14 cellular contexts compared by ENCODE assay signal in the genomic region with DNA sequence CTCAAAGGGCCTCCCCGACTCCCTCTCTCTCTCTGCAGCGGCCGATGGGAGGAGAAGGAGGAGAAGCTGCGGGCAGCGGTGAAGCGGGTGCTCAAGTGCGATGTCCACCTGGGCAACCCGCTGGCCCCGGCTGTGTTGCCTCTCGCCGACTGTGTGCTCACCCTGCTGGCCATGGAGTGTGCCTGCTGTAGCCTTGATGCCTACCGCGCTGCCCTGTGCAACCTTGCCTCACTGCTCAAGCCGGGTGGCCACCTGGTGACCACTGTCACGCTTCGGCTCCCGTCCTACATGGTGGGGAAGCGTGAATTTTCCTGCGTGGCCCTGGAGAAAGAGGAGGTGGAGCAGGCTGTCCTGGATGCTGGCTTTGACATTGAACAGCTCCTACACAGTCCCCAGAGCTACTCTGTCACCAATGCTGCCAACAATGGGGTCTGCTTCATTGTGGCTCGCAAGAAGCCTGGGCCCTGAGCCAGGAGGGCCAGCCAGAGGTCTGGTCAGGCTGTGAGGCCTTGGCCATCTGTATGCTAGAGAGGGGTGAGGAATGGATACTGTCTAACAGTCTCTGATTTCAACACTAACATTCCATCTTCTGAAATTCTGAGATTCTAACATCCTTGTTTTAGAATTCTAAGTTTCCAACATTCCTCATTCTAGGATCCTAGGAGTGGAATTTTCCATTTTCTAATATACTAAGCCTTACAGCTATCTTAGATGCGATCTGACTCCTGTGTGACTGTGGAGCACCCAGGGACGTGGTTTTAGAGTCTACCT. TPM values are rescaled to one million over a fixed set of nuclear protein-coding genes. Genes with fewer than 3 reads are reported as not detected.
DNase-seq lines count a peak whose midpoint lies in the region; ATAC-seq and TF ChIP-seq lines count a peak whose summit lies in the region.
"Had no signal": no experiment of that assay in that cellular context is flagged by ENCODE, and none has a peak within 500 bp of the region (broad histone marks: within the 10 kb centered on the region; RNA-seq: fewer than 3 reads in every experiment).

No MANE protein-coding gene starts in this region.

- peaks cover 0 to 6% (median 2%) of the 10 kb centered on the region in 5 experiments for H3K9me3 Mint-ChIP-seq in brain

- H3K36me3 Mint-ChIP-seq in brain: no peaks in the 10 kb centered on the region

- H3K36me3 ChIP-seq in rectal smooth muscle tissue (ENCODE audit: control insufficient read depth, insufficient read depth, low read length): no peaks in the 10 kb centered on the region

- intact Hi-C loops in left ventricle myocardium superior (cut with micrococcal nuclease): no loop called here

- H3K27ac ChIP-seq in rectal smooth muscle tissue (ENCODE audit: low read depth, low read length): peak overlapping the region; percentile 61

- H3K9ac ChIP-seq in rectal smooth muscle tissue (ENCODE audit: low read length): no peak overlapping the region

- peaks cover 38% of the 10 kb centered on the region for H3K4me1 Mint-ChIP-seq in brain

- no peak overlapping the region for H3K4me3 ChIP-seq in rectal smooth muscle tissue (ENCODE audit: low read length)

- TF ChIP-seq CTCF in brain (conservative IDR thresholded peaks at IDR 0.05): no peak

- peak; percentile 62 for ATAC-seq in left ventricle myocardium superior
- no peak for ATAC-seq in HG02678 (IDR thresholded peaks at IDR 0.05; ENCODE audit: unreplicated experiment)
- ATAC-seq: sciatic nerve had no signal

- H3K4me1 ChIP-seq in rectal smooth muscle tissue (ENCODE audit: control insufficient read depth, insufficient read depth, low read length): peaks cover 34% of the 10 kb centered on the region

- H3K27me3 ChIP-seq in rectal smooth muscle tissue (ENCODE audit: control insufficient read depth, insufficient read depth, low read length): no peaks in the 10 kb centered on the region

- H3K27me3 Mint-ChIP-seq in brain: peaks cover 10% of the 10 kb centered on the region

- H3K4me3 Mint-ChIP-seq in brain: no peak overlapping the region

- peak overlapping the region in 3 of 5 experiments; percentile 20 to 74 (median 32) for H3K27ac Mint-ChIP-seq in brain

- DNase-seq in GM03348 (ENCODE audit: low spot score) (peak; percentile 59), left ventricle myocardium superior (peak; percentile 91), NCI-H2029 (lab: John Stamatoyannopoulos, UW) (no peak), NOMO-1 treated with DMSO at 0.1 percent for 48 hours (lab: John Stamatoyannopoulos, UW; ENCODE audit: unreplicated experiment) (no peak)
- DNase-seq in stimulated activated CD4-positive, alpha-beta T cell treated with anti-CD3 and anti-CD28 coated beads, Interleukin-2, amount 100 ng/mL, for 48 hours: no peak
- DNase-seq: activated CD4-positive, alpha-beta T cell treated with anti-CD3 and anti-CD28 coated beads, Interleukin-2, amount 50 U/mL, for 48 hours; activated gamma-delta T cell; dermis blood vessel endothelial cell; NCI-H2107; T-helper 2 cell had no signal

RNA-seq across cellular contexts. Expression of gene INMT, which starts 3.6 kb away (rescaled TPM):
- polyA plus RNA-seq in brain (ENCODE audit: insufficient read depth, low read depth, low replicate concordance): 1.2 TPM
- 50.2 TPM for total RNA-seq in left ventricle myocardium superior
- total RNA-seq: dermis blood vessel endothelial cell had no signal

RNA-seq across cellular contexts. Expression of gene MINDY4, which starts 15.6 kb away (rescaled TPM):
- polyA plus RNA-seq in brain (ENCODE audit: insufficient read depth, low read depth, low replicate concordance): 5.1 TPM
- total RNA-seq in left ventricle myocardium superior: 4.9 TPM

Comparison
In these comparisons a context has a peak if more than half of its experiments do, and no peak if none do; other contexts are left out.
1. DNase-seq: peak in GM03348 (single experiment) and left ventricle myocardium superior (single experiment); none in stimulated activated CD4-positive, alpha-beta T cell treated with anti-CD3 and anti-CD28 coated beads, Interleukin-2, amount 100 ng/mL, for 48 hours (0 of 2), NCI-H2029 (single experiment) and NOMO-1 treated with DMSO at 0.1 percent for 48 hours (single experiment).